ENCODE assay signal across 12 cellular contexts in genomic region chr6:37452522-37452921, GRCh38. TPM values are rescaled to one million over a fixed set of nuclear protein-coding genes. Genes with fewer than 3 reads are reported as not detected.
DNase-seq lines count a peak whose midpoint lies in the region; ATAC-seq and TF ChIP-seq lines count a peak whose summit lies in the region.
"Had no signal": no experiment of that assay in that cellular context is flagged by ENCODE, and none has a peak within 500 bp of the region (broad histone marks: within the 10 kb centered on the region; RNA-seq: fewer than 3 reads in every experiment).

No MANE protein-coding gene starts in this region.

- H3K4me1 Mint-ChIP-seq in activated CD4-positive, alpha-beta T cell treated with anti-CD3 and anti-CD28 coated beads, Interleukin-2, amount 10 ng/mL, durations not matched to agents 24 days and 14 days, result peaks cover 22% of the 10 kb centered on the region
- H3K4me1 Mint-ChIP-seq in HFFc6 (ENCODE audit: low read depth), result peaks cover 61% of the 10 kb centered on the region
- H3K4me1 Mint-ChIP-seq in activated T-helper 2 cell treated with anti-CD3 and anti-CD28 coated beads, Interferon-gamma antibody, Interleukin-2, Interleukin-4, amounts not matched to agents 10 μg/mL and 5 μg/mL and 100 μg/mL, durations not matched to agents 14 hours and 24 hours and 36 hours (ENCODE audit: low read depth), result peaks cover 20% of the 10 kb centered on the region

- no peaks in the 10 kb centered on the region for H3K27me3 Mint-ChIP-seq in activated CD4-positive, alpha-beta T cell treated with anti-CD3 and anti-CD28 coated beads, Interleukin-2, amount 10 ng/mL, durations not matched to agents 24 days and 14 days
- peaks cover 2% of the 10 kb centered on the region for H3K27me3 Mint-ChIP-seq in HFFc6 (ENCODE audit: insufficient read depth)
- no peaks in the 10 kb centered on the region for H3K27me3 Mint-ChIP-seq in activated T-helper 2 cell treated with anti-CD3 and anti-CD28 coated beads, Interferon-gamma antibody, Interleukin-2, Interleukin-4, amounts not matched to agents 10 μg/mL and 5 μg/mL and 100 μg/mL, durations not matched to agents 14 hours and 24 hours and 36 hours (ENCODE audit: low read depth)

- H3K36me3 ChIP-seq in rectal smooth muscle tissue (ENCODE audit: control insufficient read depth, insufficient read depth, low read length) (peaks cover 8% of the 10 kb centered on the region), gastroesophageal sphincter (peaks cover 0 to 91% of the 10 kb centered on the region in 2 donors), upper lobe of left lung (peaks cover 18 to 97% (median 57%) of the 10 kb centered on the region in 4 donors)

- TF ChIP-seq POLR2A in gastroesophageal sphincter (IDR thresholded peaks at IDR 0.05) (no peak), upper lobe of left lung (IDR thresholded peaks at IDR 0.05) (no peak)

- peak overlapping the region; percentile 72 for H3K27ac Mint-ChIP-seq in activated CD4-positive, alpha-beta T cell treated with anti-CD3 and anti-CD28 coated beads, Interleukin-2, amount 10 ng/mL, durations not matched to agents 24 days and 14 days
- H3K27ac Mint-ChIP-seq in HFFc6, result peak overlapping the region; percentile 77
- peak overlapping the region; percentile 63 for H3K27ac Mint-ChIP-seq in activated T-helper 2 cell treated with anti-CD3 and anti-CD28 coated beads, Interferon-gamma antibody, Interleukin-2, Interleukin-4, amounts not matched to agents 10 μg/mL and 5 μg/mL and 100 μg/mL, durations not matched to agents 14 hours and 24 hours and 36 hours

- TF ChIP-seq CTCF in HFFc6 (IDR thresholded peaks at IDR 0.05), result no peak
- no peak for TF ChIP-seq CTCF in gastroesophageal sphincter (IDR thresholded peaks at IDR 0.05)
- no peak for TF ChIP-seq CTCF in upper lobe of left lung (IDR thresholded peaks at IDR 0.05)

- H3K9me3 ChIP-seq in gastroesophageal sphincter (no peaks in the 10 kb centered on the region), upper lobe of left lung (no peaks in the 10 kb centered on the region)

- H3K4me3 ChIP-seq in rectal smooth muscle tissue (ENCODE audit: low read length), result no peak overlapping the region
- H3K4me3 ChIP-seq in gastroesophageal sphincter, result no peak overlapping the region
- H3K4me3 ChIP-seq in upper lobe of left lung, result no peak overlapping the region

- DNase-seq in activated CD4-positive, alpha-beta T cell treated with anti-CD3 and anti-CD28 coated beads, Interleukin-2, amount 10 ng/mL, durations not matched to agents 24 days and 14 days, result no peak
- DNase-seq in activated CD4-positive, alpha-beta T cell treated with anti-CD3 and anti-CD28 coated beads for 48 hours, result no peak
- no peak for DNase-seq in HFFc6
- no peak for DNase-seq in activated T-helper 2 cell treated with anti-CD3 and anti-CD28 coated beads, Interferon-gamma antibody, Interleukin-2, Interleukin-4, amounts not matched to agents 10 μg/mL and 5 μg/mL and 100 μg/mL, durations not matched to agents 14 hours and 24 hours and 36 hours (ENCODE audit: low spot score)
- DNase-seq in upper lobe of left lung, result no peak
- DNase-seq: C1 segment of cervical spinal cord, NCI-H1092, NCI-H446 treated with DMSO at 0.1 percent for 48 hours had no signal

- WGBS in gastroesophageal sphincter (ENCODE audit: low coverage in 1 of 2), 2 donors, result 92 to 93% methylated on average over 3 of the region's 3 CpGs
- WGBS in upper lobe of left lung, 2 donors, result 93 to 95% methylated on average over 3 of the region's 3 CpGs

- no peak overlapping the region for H3K9ac ChIP-seq in rectal smooth muscle tissue (ENCODE audit: low read length)
- H3K9ac ChIP-seq: KMS-11 had no signal

- no peaks in the 10 kb centered on the region for H3K27me3 ChIP-seq in rectal smooth muscle tissue (ENCODE audit: control insufficient read depth, insufficient read depth, low read length)
- H3K27me3 ChIP-seq in gastroesophageal sphincter, result no peaks in the 10 kb centered on the region
- no peaks in the 10 kb centered on the region for H3K27me3 ChIP-seq in upper lobe of left lung

- H3K9me3 Mint-ChIP-seq in activated CD4-positive, alpha-beta T cell treated with anti-CD3 and anti-CD28 coated beads, Interleukin-2, amount 10 ng/mL, durations not matched to agents 24 days and 14 days, result no peaks in the 10 kb centered on the region
- H3K9me3 Mint-ChIP-seq in HFFc6, result no peaks in the 10 kb centered on the region
- H3K9me3 Mint-ChIP-seq in activated T-helper 2 cell treated with anti-CD3 and anti-CD28 coated beads, Interferon-gamma antibody, Interleukin-2, Interleukin-4, amounts not matched to agents 10 μg/mL and 5 μg/mL and 100 μg/mL, durations not matched to agents 14 hours and 24 hours and 36 hours, result no peaks in the 10 kb centered on the region

- H3K4me1 ChIP-seq in rectal smooth muscle tissue (ENCODE audit: control insufficient read depth, insufficient read depth, low read length) (peaks cover 20% of the 10 kb centered on the region), gastroesophageal sphincter (peaks cover 0 to 30% (median 0%) of the 10 kb centered on the region in 3 donors), upper lobe of left lung (no peaks in the 10 kb centered on the region)

- TF ChIP-seq EP300 in gastroesophageal sphincter (IDR thresholded peaks at IDR 0.05) (no peak), upper lobe of left lung (IDR thresholded peaks at IDR 0.05) (no peak)

- H3K4me3 Mint-ChIP-seq in activated CD4-positive, alpha-beta T cell treated with anti-CD3 and anti-CD28 coated beads, Interleukin-2, amount 10 ng/mL, durations not matched to agents 24 days and 14 days, result no peak overlapping the region
- H3K4me3 Mint-ChIP-seq in HFFc6, result no peak overlapping the region
- no peak overlapping the region for H3K4me3 Mint-ChIP-seq in activated T-helper 2 cell treated with anti-CD3 and anti-CD28 coated beads, Interferon-gamma antibody, Interleukin-2, Interleukin-4, amounts not matched to agents 10 μg/mL and 5 μg/mL and 100 μg/mL, durations not matched to agents 14 hours and 24 hours and 36 hours (ENCODE audit: low read depth)

- H3K27ac ChIP-seq in rectal smooth muscle tissue (ENCODE audit: low read depth, low read length) (peak overlapping the region; percentile 68), gastroesophageal sphincter (no peak overlapping the region), upper lobe of left lung (no peak overlapping the region)
- H3K27ac ChIP-seq: KMS-11 had no signal

- ATAC-seq in gastroesophageal sphincter, result no peak
- no peak for ATAC-seq in GM19351 (IDR thresholded peaks at IDR 0.05; ENCODE audit: unreplicated experiment)
- no peak for ATAC-seq in upper lobe of left lung (ENCODE audit: low FRiP score in 2 of 2)

- peaks cover 72% of the 10 kb centered on the region for H3K36me3 Mint-ChIP-seq in activated CD4-positive, alpha-beta T cell treated with anti-CD3 and anti-CD28 coated beads, Interleukin-2, amount 10 ng/mL, durations not matched to agents 24 days and 14 days (ENCODE audit: low read depth)
- H3K36me3 Mint-ChIP-seq in HFFc6 (ENCODE audit: low read depth), result peaks cover 46% of the 10 kb centered on the region
- peaks cover 72% of the 10 kb centered on the region for H3K36me3 Mint-ChIP-seq in activated T-helper 2 cell treated with anti-CD3 and anti-CD28 coated beads, Interferon-gamma antibody, Interleukin-2, Interleukin-4, amounts not matched to agents 10 μg/mL and 5 μg/mL and 100 μg/mL, durations not matched to agents 14 hours and 24 hours and 36 hours (ENCODE audit: low read depth)

- intact Hi-C loops in activated CD4-positive, alpha-beta T cell treated with anti-CD3 and anti-CD28 coated beads, Interleukin-2, amount 10 ng/mL, durations not matched to agents 24 days and 14 days (cut with micrococcal nuclease), result loop anchor here (5.0 kb wide), 1 partner anchor 425 kb away; no protein-coding TSS in a partner anchor
- intact Hi-C loops in activated T-helper 2 cell treated with anti-CD3 and anti-CD28 coated beads, Interferon-gamma antibody, Interleukin-2, Interleukin-4, amounts not matched to agents 10 μg/mL and 5 μg/mL and 100 μg/mL, durations not matched to agents 14 hours and 24 hours and 36 hours (cut with micrococcal nuclease), result no loop called here

RNA-seq across cellular contexts. Expression of gene CMTR1, which starts 19.5 kb away (rescaled TPM):
- 56.4 and 57.1 TPM in 2 replicates for total RNA-seq in activated CD4-positive, alpha-beta T cell treated with anti-CD3 and anti-CD28 coated beads, Interleukin-2, amount 10 ng/mL, durations not matched to agents 24 days and 14 days
- total RNA-seq in HFFc6 (2021; fragmentation: NEBNext Ultra II Directional; extraction: Animal tissue kit (Norgen Biotek cat#: 25700)), result 10 to 100 TPM; 36.1 to 42.2 (median 37.6) TPM
- 51.8 and 55.6 TPM in 2 replicates for total RNA-seq in activated T-helper 2 cell treated with anti-CD3 and anti-CD28 coated beads, Interferon-gamma antibody, Interleukin-2, Interleukin-4, amounts not matched to agents 10 μg/mL and 5 μg/mL and 100 μg/mL, durations not matched to agents 14 hours and 24 hours and 36 hours
- 10 to 100 TPM; 35.1 to 49.2 (median 41.4) TPM for total RNA-seq in gastroesophageal sphincter
- total RNA-seq in upper lobe of left lung, result 10 to 100 TPM; 34.5 to 80.7 (median 38.1) TPM

RNA-seq across cellular contexts. Expression of gene CCDC167, which starts 47.2 kb away (rescaled TPM):
- total RNA-seq in activated CD4-positive, alpha-beta T cell treated with anti-CD3 and anti-CD28 coated beads, Interleukin-2, amount 10 ng/mL, durations not matched to agents 24 days and 14 days, result 59.1 and 62.4 TPM in 2 replicates
- 10 to 100 TPM; 19.0 to 23.8 (median 22.4) TPM for total RNA-seq in HFFc6 (2021; fragmentation: NEBNext Ultra II Directional; extraction: Animal tissue kit (Norgen Biotek cat#: 25700))
- 69.8 and 76.9 TPM in 2 replicates for total RNA-seq in activated T-helper 2 cell treated with anti-CD3 and anti-CD28 coated beads, Interferon-gamma antibody, Interleukin-2, Interleukin-4, amounts not matched to agents 10 μg/mL and 5 μg/mL and 100 μg/mL, durations not matched to agents 14 hours and 24 hours and 36 hours
- total RNA-seq in gastroesophageal sphincter (10 to 100 TPM; 10.6 to 16.2 (median 14.3) TPM), upper lobe of left lung (10 to 100 TPM in 4 of 6 donors, 1 to 10 TPM in 1, not detected in 1; 9.7 to 45.0 (median 16.7) TPM)
